ENCODE assay signal across 1 cellular context in the genomic region with DNA sequence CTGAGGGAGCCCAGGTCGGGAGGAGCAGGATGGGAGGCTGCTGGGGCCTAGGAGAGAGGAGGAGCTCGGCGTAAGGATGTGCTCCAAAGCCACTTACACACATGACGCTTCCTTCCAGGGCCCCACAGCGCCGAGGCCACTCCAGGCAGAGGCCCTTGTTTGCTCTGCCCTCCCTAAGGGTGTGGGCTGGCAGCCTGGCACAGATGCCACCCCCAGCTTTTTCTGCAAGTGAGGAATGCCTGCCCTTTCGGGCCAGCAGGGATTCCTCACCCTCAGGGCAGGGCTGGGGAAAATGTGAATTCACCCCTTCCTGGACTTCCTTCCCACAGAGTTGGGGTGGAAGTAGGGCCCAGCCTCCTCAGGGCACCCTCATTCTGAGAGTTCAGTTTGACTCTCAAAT.
TF ChIP-seq lines count a peak whose summit lies in the region.

No MANE protein-coding gene starts in this region.

TF ChIP-seq in IMR-90, 13 proteins besides CTCF, POLR2A, EP300 and RAD21 (continued from another document):
- TF ChIP-seq CEBPB (IDR thresholded peaks at IDR 0.05; ENCODE audit: low read depth, low read length) (no peak), SMC3 (IDR thresholded peaks at IDR 0.05; ENCODE audit: low read depth, low read length) (no peak), NFE2L2 (IDR thresholded peaks at IDR 0.05; ENCODE audit: low read depth, low read length) (no peak), RFX5 (IDR thresholded peaks at IDR 0.05; ENCODE audit: low read depth, low read length) (no peak), RCOR1 (IDR thresholded peaks at IDR 0.05; ENCODE audit: insufficient replicate concordance, low read length) (no peak), MAFK (IDR thresholded peaks at IDR 0.05; ENCODE audit: low read depth, low read length) (no peak)
TF ChIP-seq in IMR-90: peak in this region for 0.
